31 cellular contexts compared by ENCODE assay signal in the genomic region with DNA sequence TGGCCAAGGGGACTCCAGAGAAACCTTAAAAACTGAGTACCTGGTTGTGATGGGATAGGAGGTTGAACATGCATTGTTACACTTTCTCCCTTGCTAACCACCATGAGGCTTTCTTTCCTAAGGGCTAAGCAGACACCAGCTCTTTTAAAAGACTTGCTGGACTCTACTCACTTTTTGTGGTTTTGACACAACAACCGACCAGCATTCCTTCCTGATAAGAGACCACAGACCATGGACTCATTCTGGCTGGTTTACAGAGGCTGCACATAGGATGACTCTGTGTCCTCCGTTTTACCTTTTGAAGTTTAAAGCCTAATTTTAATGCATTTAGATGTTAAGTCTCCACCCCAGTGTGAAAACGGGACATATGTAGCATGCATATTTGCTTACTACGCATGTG.
A peak's percentile ranks its signal among the peaks of the same experiment; 100 is the strongest.
DNase-seq lines count a peak whose midpoint lies in the region; ATAC-seq and TF ChIP-seq lines count a peak whose summit lies in the region.
"Had no signal": no experiment of that assay in that cellular context is flagged by ENCODE, and none has a peak within 500 bp of the region (broad histone marks: within the 10 kb centered on the region; RNA-seq: fewer than 3 reads in every experiment).

No MANE protein-coding gene starts in this region.

- peak; percentile 2 for DNase-seq in ELR (ENCODE audit: low read depth)
- DNase-seq in OCI-M1 (lab: John Stamatoyannopoulos, UW): peak; percentile 75
- peak; percentile 88 for DNase-seq in astrocyte of the hippocampus (ENCODE audit: low read depth, low spot score)
- peak; percentile 1 for DNase-seq in kidney tubule cell (ENCODE audit: low spot score)
- DNase-seq in stimulated activated CD4-positive, alpha-beta T cell treated with anti-CD3 and anti-CD28 coated beads, Interleukin-4, amount 100 ng/mL, for 24 hours: no peak
- no peak for DNase-seq in spleen
- no peak for DNase-seq in activated naive CD4-positive, alpha-beta T cell treated with anti-CD3 and anti-CD28 coated beads for 36 hours
- DNase-seq: activated CD8-positive, alpha-beta T cell treated with anti-CD3 and anti-CD28 coated beads, Interleukin-2, amount 10 ng/mL, durations not matched to agents 7 days and 5 days; aorta; C1 segment of cervical spinal cord; COR-L47; dermis blood vessel endothelial cell; DMS79; endodermal cell; foreskin keratinocyte; head of caudate nucleus; lower lobe of right lung; mucosa of descending colon; natural killer cell; NCI-H1417 treated with DMSO at 0.1 percent for 48 hours; NCI-H2029 treated with DMSO at 0.1 percent for 48 hours; NCI-H526 treated with DMSO at 0.1 percent for 48 hours; NK-92 treated with Interleukin-12 subunit alpha and Interleukin-12 subunit beta, amount 100 ng/mL, for 24 hours; occipital lobe; PC-3; SHP77; stimulated activated naive CD4-positive, alpha-beta T cell had no signal

- 55 to 65% (median 59%) methylated on average over 4 of the region's 4 CpGs for WGBS in spleen, 5 donors

- no peaks in the 10 kb centered on the region for H3K36me3 ChIP-seq in spleen
- H3K36me3 ChIP-seq: lower lobe of right lung, upper lobe of left lung had no signal

- no peak for TF ChIP-seq POLR2A in spleen (IDR thresholded peaks at IDR 0.05)

- no peak overlapping the region for H3K27ac ChIP-seq in spleen
- H3K27ac ChIP-seq: foreskin keratinocyte, lower lobe of right lung, upper lobe of left lung had no signal

- CTCF ChIA-PET in activated naive CD4-positive, alpha-beta T cell treated with anti-CD3 and anti-CD28 coated beads for 36 hours (lab: Charles Lee): no interaction called here

- no peaks in the 10 kb centered on the region for H3K36me3 Mint-ChIP-seq in activated naive CD4-positive, alpha-beta T cell treated with anti-CD3 and anti-CD28 coated beads for 36 hours (ENCODE audit: low read depth)
- H3K36me3 Mint-ChIP-seq: activated naive CD8-positive, alpha-beta T cell; natural killer cell had no signal

- no peak overlapping the region for H3K4me3 Mint-ChIP-seq in activated naive CD4-positive, alpha-beta T cell treated with anti-CD3 and anti-CD28 coated beads for 36 hours
- H3K4me3 Mint-ChIP-seq: activated CD8-positive, alpha-beta T cell treated with anti-CD3 and anti-CD28 coated beads, Interleukin-2, amount 10 ng/mL, durations not matched to agents 7 days and 5 days; activated naive CD8-positive, alpha-beta T cell; activated T-helper 17 cell treated with anti-CD3 and anti-CD28 coated beads, Interleukin-2, amount 50 U/mL, for 72 hours; endodermal cell; natural killer cell had no signal

- H3K27me3 Mint-ChIP-seq in activated naive CD4-positive, alpha-beta T cell treated with anti-CD3 and anti-CD28 coated beads for 36 hours (ENCODE audit: low read depth): no peaks in the 10 kb centered on the region
- H3K27me3 Mint-ChIP-seq: activated T-helper 17 cell treated with anti-CD3 and anti-CD28 coated beads, Interleukin-2, amount 50 U/mL, for 72 hours had no signal

- no peak for TF ChIP-seq CTCF in spleen (IDR thresholded peaks at IDR 0.05 in 8 of 11, conservative IDR thresholded peaks at IDR 0.05 in 3 of 11)

- H3K4me1 ChIP-seq in spleen: no peaks in the 10 kb centered on the region
- H3K4me1 ChIP-seq: foreskin keratinocyte, lower lobe of right lung, upper lobe of left lung had no signal

- peaks cover 0 to 3% (median 0%) of the 10 kb centered on the region in 7 donors for H3K27me3 ChIP-seq in spleen (replicated peaks in 1 of 7)
- H3K27me3 ChIP-seq: foreskin keratinocyte, upper lobe of left lung had no signal

- intact Hi-C loops in spleen (cut with DNase I; ENCODE audit: low total_unique reads): no loop called here
- intact Hi-C loops in activated naive CD4-positive, alpha-beta T cell treated with anti-CD3 and anti-CD28 coated beads for 36 hours (cut with micrococcal nuclease): no loop called here

- H3K4me1 Mint-ChIP-seq in activated naive CD4-positive, alpha-beta T cell treated with anti-CD3 and anti-CD28 coated beads for 36 hours (ENCODE audit: low read depth): no peaks in the 10 kb centered on the region
- H3K4me1 Mint-ChIP-seq: activated T-helper 17 cell treated with anti-CD3 and anti-CD28 coated beads, Interleukin-2, amount 50 U/mL, for 72 hours; natural killer cell had no signal

- no peak overlapping the region for H3K4me3 ChIP-seq in spleen
- H3K4me3 ChIP-seq: lower lobe of right lung, mucosa of descending colon, upper lobe of left lung had no signal

- ATAC-seq in HG02642 (IDR thresholded peaks at IDR 0.05; ENCODE audit: poor library complexity, unreplicated experiment): no peak
- ATAC-seq: activated CD8-positive, alpha-beta T cell treated with anti-CD3 and anti-CD28 coated beads, Interleukin-2, amount 10 ng/mL, durations not matched to agents 7 days and 5 days; activated T-helper 17 cell treated with anti-CD3 and anti-CD28 coated beads, Interleukin-2, amount 50 U/mL, for 72 hours; foreskin keratinocyte; lower lobe of right lung; mucosa of descending colon; natural killer cell; PC-3 had no signal

- H3K27ac Mint-ChIP-seq in activated naive CD4-positive, alpha-beta T cell treated with anti-CD3 and anti-CD28 coated beads for 36 hours: no peak overlapping the region
- H3K27ac Mint-ChIP-seq: activated CD8-positive, alpha-beta T cell treated with anti-CD3 and anti-CD28 coated beads, Interleukin-2, amount 10 ng/mL, durations not matched to agents 7 days and 5 days; activated naive CD8-positive, alpha-beta T cell; activated T-helper 17 cell treated with anti-CD3 and anti-CD28 coated beads, Interleukin-2, amount 50 U/mL, for 72 hours; endodermal cell; natural killer cell had no signal

- no peaks in the 10 kb centered on the region for H3K9me3 ChIP-seq in spleen
- H3K9me3 ChIP-seq: lower lobe of right lung, mucosa of descending colon, upper lobe of left lung had no signal

- H3K9me3 Mint-ChIP-seq in activated naive CD4-positive, alpha-beta T cell treated with anti-CD3 and anti-CD28 coated beads for 36 hours: no peaks in the 10 kb centered on the region
- H3K9me3 Mint-ChIP-seq: endodermal cell had no signal

Comparison
In these comparisons a context has a peak if more than half of its experiments do, and no peak if none do; other contexts are left out.
1. DNase-seq: peak in ELR (single experiment), OCI-M1 (single experiment), astrocyte of the hippocampus (single experiment) and kidney tubule cell (single experiment); none in stimulated activated CD4-positive, alpha-beta T cell treated with anti-CD3 and anti-CD28 coated beads, Interleukin-4, amount 100 ng/mL, for 24 hours (single experiment), spleen (single experiment) and activated naive CD4-positive, alpha-beta T cell treated with anti-CD3 and anti-CD28 coated beads for 36 hours (single experiment).